16 cellular contexts compared by ENCODE assay signal in the genomic region with DNA sequence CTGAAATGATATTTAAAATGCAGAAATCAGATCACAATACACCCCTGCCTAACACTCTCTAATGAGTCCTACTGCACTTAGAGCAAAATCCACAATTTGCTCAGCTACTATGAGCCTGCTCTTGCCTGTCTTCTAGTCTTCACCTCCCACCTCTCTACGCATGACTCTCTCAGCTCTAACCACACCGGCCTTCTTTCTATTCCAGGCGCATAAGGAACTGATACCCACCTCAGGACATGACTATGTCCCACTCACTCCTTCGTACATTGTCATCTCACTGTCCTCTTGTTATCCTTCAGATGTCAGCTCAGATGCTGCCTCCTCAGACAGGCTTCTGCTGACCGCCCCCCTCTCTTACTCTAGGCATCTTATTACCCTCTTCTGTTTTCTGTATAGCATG.
A peak's percentile ranks its signal among the peaks of the same experiment; 100 is the strongest.
DNase-seq lines count a peak whose midpoint lies in the region; ATAC-seq and TF ChIP-seq lines count a peak whose summit lies in the region.
"Had no signal": no experiment of that assay in that cellular context is flagged by ENCODE, and none has a peak within 500 bp of the region (broad histone marks: within the 10 kb centered on the region; RNA-seq: fewer than 3 reads in every experiment).

No MANE protein-coding gene starts in this region.

- in situ Hi-C loops in GM13977 (cut with MboI; ENCODE audit: low pct_unique_long_range_greater_than_20kb, low sequenced_read_pairs, unreplicated experiment), result no loop called here

- ATAC-seq in GM19397 (IDR thresholded peaks at IDR 0.05; ENCODE audit: unreplicated experiment), result peak; percentile 91
- ATAC-seq in HG02759 (IDR thresholded peaks at IDR 0.05; ENCODE audit: unreplicated experiment), result peak; percentile 95
- ATAC-seq in HG03469 (IDR thresholded peaks at IDR 0.05; ENCODE audit: unreplicated experiment), result peak; percentile 97
- ATAC-seq in HG03280 (IDR thresholded peaks at IDR 0.05; ENCODE audit: unreplicated experiment), result no peak
- ATAC-seq: GM23338 had no signal

- no peak for TF ChIP-seq CTCF in GM13977 (IDR thresholded peaks at IDR 0.05; ENCODE audit: extremely low read depth, insufficient read depth, missing control alignments)

- DNase-seq in GM13977 (ENCODE audit: low spot score) (peak; percentile 20), NCI-H146 treated with DMSO at 0.1 percent for 48 hours (lab: John Stamatoyannopoulos, UW; ENCODE audit: unreplicated experiment) (no peak), HPDE6-E6E7 (ENCODE audit: extremely low spot score) (no peak)
- DNase-seq in stimulated activated naive CD4-positive, alpha-beta T cell treated with Interleukin-2 at 50 U/mL for 16 hours (lab: John Stamatoyannopoulos, UW), result no peak
- DNase-seq: activated gamma-delta T cell; central memory CD4-positive, alpha-beta T cell; DND-41; hypothalamus; lower lobe of right lung; NCI-H1694; occipital lobe had no signal
